Comparison of ENCODE assay signal across 13 cellular contexts in genomic region chr12:71799105-71799504, GRCh38. TPM values are rescaled to one million over a fixed set of nuclear protein-coding genes. Genes with fewer than 3 reads are reported as not detected.
DNase-seq lines count a peak whose midpoint lies in the region; ATAC-seq and TF ChIP-seq lines count a peak whose summit lies in the region.
"Had no signal": no experiment of that assay in that cellular context is flagged by ENCODE, and none has a peak within 500 bp of the region (broad histone marks: within the 10 kb centered on the region; RNA-seq: fewer than 3 reads in every experiment).

No MANE protein-coding gene starts in this region.

- no peaks in the 10 kb centered on the region for H3K27me3 ChIP-seq in lung (ENCODE audit: control insufficient read depth, insufficient read depth)

- no peaks in the 10 kb centered on the region for H3K9me3 ChIP-seq in lung (ENCODE audit: control insufficient read depth in 2 of 2, insufficient read depth in 1 of 2, low read length in 1 of 2)

- ATAC-seq in lung (ENCODE audit: insufficient read depth, low FRiP score) = peak; percentile 41
- no peak for ATAC-seq in sciatic nerve
- ATAC-seq in GM21367 (IDR thresholded peaks at IDR 0.05; ENCODE audit: unreplicated experiment) = no peak

- no peak for TF ChIP-seq CTCF in NB4 (IDR thresholded peaks at IDR 0.05; ENCODE audit: low read depth, low read length)
- no peak for TF ChIP-seq CTCF in lung (IDR thresholded peaks at IDR 0.05; ENCODE audit: control extremely low read depth, extremely low read depth)

- DNase-seq in EL (peak; percentile 59), NB4 (ENCODE audit: low read depth) (peak; percentile 14), dermis blood vessel endothelial cell (peak; percentile 84), lung (ENCODE audit: low spot score) (no peak), sciatic nerve (ENCODE audit: low spot score) (no peak), inferior parietal cortex (ENCODE audit: extremely low spot score) (no peak)
- DNase-seq in stimulated activated CD4-positive, alpha-beta T cell treated with anti-CD3 and anti-CD28 coated beads, Interleukin-2, amount 100 ng/mL, for 24 hours = no peak
- DNase-seq: CD4-positive, alpha-beta memory T cell; effector memory CD4-positive, alpha-beta T cell; NCI-H524; stimulated activated naive CD4-positive, alpha-beta T cell treated with Interleukin-2 at 50 U/mL for 16 hours had no signal

- intact Hi-C loops in sciatic nerve (cut with DNase I) = no loop called here

- no peak for TF ChIP-seq POLR2A in NB4 (IDR thresholded peaks at IDR 0.05; ENCODE audit: extremely low read depth, insufficient read length)

- no peaks in the 10 kb centered on the region for H3K36me3 ChIP-seq in lung (ENCODE audit: control insufficient read depth in 2 of 2, insufficient read depth in 2 of 2, low read length in 2 of 2)

- peak overlapping the region in 1 of 2 donors; percentile 71 for H3K27ac ChIP-seq in lung (ENCODE audit: low read depth in 1 of 2, low read length in 1 of 2)
- H3K27ac ChIP-seq: KMS-11 had no signal

- H3K4me3 ChIP-seq in NB4 (ENCODE audit: low read depth, low read length) (no peak overlapping the region), lung (no peak overlapping the region)

- H3K4me1 ChIP-seq in lung (ENCODE audit: control insufficient read depth in 2 of 2, insufficient read depth in 2 of 2, low read length in 2 of 2) = peaks cover 0 to 2% of the 10 kb centered on the region in 2 donors

RNA-seq across cellular contexts. Expression of gene TBC1D15, which starts 40.5 kb away (rescaled TPM):
- 40.3 and 60.9 TPM in 2 replicates for total RNA-seq in dermis blood vessel endothelial cell
- total RNA-seq in lung = 10 to 100 TPM; 26.1 to 70.2 TPM
- polyA plus RNA-seq in lung = 10 to 100 TPM; 23.5 to 29.6 TPM
- total RNA-seq in sciatic nerve = 69.1 TPM

RNA-seq across cellular contexts. Expression of gene RAB21, which starts 44.4 kb away (rescaled TPM):
- 15.8 and 51.4 TPM in 2 replicates for total RNA-seq in dermis blood vessel endothelial cell
- 10 to 100 TPM; 58.4 to 58.5 TPM for total RNA-seq in lung
- 10 to 100 TPM; 11.8 to 43.1 TPM for polyA plus RNA-seq in lung
- 73.3 TPM for total RNA-seq in sciatic nerve

Comparison
In these comparisons a context has a peak if more than half of its experiments do, and no peak if none do; other contexts are left out.
1. DNase-seq: peak in EL (single experiment), NB4 (single experiment) and dermis blood vessel endothelial cell (single experiment); none in lung (single experiment), sciatic nerve (single experiment), stimulated activated CD4-positive, alpha-beta T cell treated with anti-CD3 and anti-CD28 coated beads, Interleukin-2, amount 100 ng/mL, for 24 hours (0 of 2) and inferior parietal cortex (single experiment).